ENCODE assay signal across 1 cellular context in genomic region chr7:958221-959200, GRCh38.
TF ChIP-seq lines count a peak whose summit lies in the region.

No MANE protein-coding gene starts in this region.

TF ChIP-seq in GM23338, 12 proteins besides CTCF, POLR2A, EP300 and RAD21 (continued from another document):
- TF ChIP-seq ZNF462 (CRISPR knock-in tag; IDR thresholded peaks at IDR 0.05) (no peak), STAT1 (IDR thresholded peaks at IDR 0.05; ENCODE audit: unreplicated experiment) (no peak), EZH2 (IDR thresholded peaks at IDR 0.05; ENCODE audit: low read depth, unreplicated experiment) (no peak)
TF ChIP-seq in GM23338: peak in this region for 0.
